ENCODE assay signal across 26 cellular contexts in genomic region chr10:112671743-112672142, GRCh38.
DNase-seq lines count a peak whose midpoint lies in the region; ATAC-seq, FAIRE-seq and TF ChIP-seq lines count a peak whose summit lies in the region.
"Had no signal": no experiment of that assay in that cellular context is flagged by ENCODE, and none has a peak within 500 bp of the region (broad histone marks: within the 10 kb centered on the region; RNA-seq: fewer than 3 reads in every experiment).

No MANE protein-coding gene starts in this region.

- peak overlapping the region; percentile 18 for H3K4me3 Mint-ChIP-seq in Calu3 (ENCODE audit: low read depth, unreplicated experiment)
- H3K4me3 Mint-ChIP-seq: B cell; CD4-positive, alpha-beta T cell; CD8-positive, alpha-beta T cell had no signal

- no peak for TF ChIP-seq CTCF in A673 (conservative IDR thresholded peaks at IDR 0.05; ENCODE audit: low read depth, low read length)
- no peak for TF ChIP-seq CTCF in Calu3 (IDR thresholded peaks at IDR 0.05; ENCODE audit: unreplicated experiment)
- no peak for TF ChIP-seq CTCF in endothelial cell of umbilical vein (IDR thresholded peaks at IDR 0.05; ENCODE audit: extremely low read depth in 1 of 2, insufficient read depth in 1 of 2, low read depth in 1 of 2, low read length in 2 of 2)
- TF ChIP-seq CTCF in dorsolateral prefrontal cortex (IDR thresholded peaks at IDR 0.05 in 54 of 56, conservative IDR thresholded peaks at IDR 0.05 in 2 of 56; ENCODE audit: low read depth in 1 of 56, partially characterized antibody in 56 of 56), result no peak

- dilution Hi-C loops in endothelial cell of umbilical vein (cut with MboI; ENCODE audit: extremely low pct_ligation_motif_present, low sequenced_read_pairs), result no loop called here

- H3K79me2 ChIP-seq in endothelial cell of umbilical vein (ENCODE audit: control insufficient read depth, insufficient read depth, low read length), result no peaks in the 10 kb centered on the region

- POLR2A ChIA-PET in A673 (lab: Charles Lee; ENCODE audit: low non-redundant PET), result no interaction called here
- POLR2A ChIA-PET in endothelial cell of umbilical vein (lab: Charles Lee), result no interaction called here

- DNase-seq in A673 (ENCODE audit: low spot score), result peak; percentile 6
- no peak for DNase-seq in Calu3
- DNase-seq in RCC 7860 (ENCODE audit: low spot score), result no peak
- DNase-seq in endothelial cell of umbilical vein (ENCODE audit: low read depth, low spot score), result peak; percentile 40
- no peak for DNase-seq in dorsolateral prefrontal cortex
- no peak for DNase-seq in cortex of kidney (lab: John Stamatoyannopoulos, UW)
- DNase-seq: 8988T; AML-193; Caco-2; CD4-positive, alpha-beta T cell; CD8-positive, alpha-beta T cell; DMS 273 treated with DMSO at 0.1 percent for 48 hours; DMS153; DMS53; DMS79; DND-41; EL; GDM1 had no signal

- H3K9me3 Mint-ChIP-seq in Calu3 (ENCODE audit: low read depth, unreplicated experiment), result no peaks in the 10 kb centered on the region
- H3K9me3 Mint-ChIP-seq: CD4-positive, alpha-beta T cell; CD8-positive, alpha-beta T cell had no signal

- intact Hi-C loops in A673 (cut with micrococcal nuclease; ENCODE audit: unreplicated experiment), result no loop called here
- intact Hi-C loops in Calu3 (cut with micrococcal nuclease; ENCODE audit: unreplicated experiment), result no loop called here
- intact Hi-C loops in endothelial cell of umbilical vein (cut with micrococcal nuclease), result no loop called here
- intact Hi-C loops in dorsolateral prefrontal cortex (cut with DNase I), result no loop called here

- no peak overlapping the region for H3K9ac ChIP-seq in endothelial cell of umbilical vein (replicated peaks; ENCODE audit: extremely low read depth, insufficient read depth, low read length)
- H3K9ac ChIP-seq: BLaER1 treated with 17β-estradiol and CSF1 and Interleukin-3, amounts not matched to agents 10 nM and 100 nM had no signal

- no peak overlapping the region for H2AFZ ChIP-seq in endothelial cell of umbilical vein (ENCODE audit: low read depth, low read length)

- ATAC-seq in GM21619 (IDR thresholded peaks at IDR 0.05; ENCODE audit: unreplicated experiment) (no peak), GM19463 (IDR thresholded peaks at IDR 0.05; ENCODE audit: unreplicated experiment) (no peak)
- ATAC-seq: CD8-positive, alpha-beta T cell; GM12878 had no signal

- H3K4me2 ChIP-seq in endothelial cell of umbilical vein (ENCODE audit: insufficient read depth, low read length), result peak overlapping the region; percentile 61
- H3K4me2 ChIP-seq: BLaER1 treated with 17β-estradiol and CSF1 and Interleukin-3, amounts not matched to agents 10 nM and 100 nM had no signal

- no peaks in the 10 kb centered on the region for H3K27me3 Mint-ChIP-seq in Calu3 (ENCODE audit: unreplicated experiment)
- H3K27me3 Mint-ChIP-seq: B cell; CD4-positive, alpha-beta T cell had no signal

- H3K4me3 ChIP-seq in A673 (ENCODE audit: low read depth, low read length, poor library complexity, severe bottlenecking) (no peak overlapping the region), endothelial cell of umbilical vein (replicated peaks in 1 of 3; ENCODE audit: insufficient read depth in 1 of 3, low read depth in 1 of 3, low read length in 3 of 3) (no peak overlapping the region), dorsolateral prefrontal cortex (no peak overlapping the region)
- H3K4me3 ChIP-seq: BLaER1 treated with 17β-estradiol and CSF1 and Interleukin-3, amounts not matched to agents 10 nM and 100 nM; GM12878 had no signal

- H3K9me1 ChIP-seq in endothelial cell of umbilical vein (replicated peaks; ENCODE audit: control insufficient read depth, extremely low read depth, insufficient read depth, low read length), result no peaks in the 10 kb centered on the region

- H4K20me1 ChIP-seq in endothelial cell of umbilical vein (replicated peaks; ENCODE audit: control insufficient read depth, extremely low read depth, insufficient read depth, low read length), result no peaks in the 10 kb centered on the region
- H4K20me1 ChIP-seq: BLaER1 treated with 17β-estradiol and CSF1 and Interleukin-3, amounts not matched to agents 10 nM and 100 nM had no signal

- TF ChIP-seq POLR2A in endothelial cell of umbilical vein (IDR thresholded peaks at IDR 0.05; ENCODE audit: low read depth, low read length), result no peak

- CTCF ChIA-PET in A673 (lab: Charles Lee), result no interaction called here
- CTCF ChIA-PET in Calu3 (lab: Charles Lee), result interaction anchor here (0.5 kb wide), 1 partner anchor 712 kb away, joined by 3 read pairs; no protein-coding TSS in a partner anchor
- CTCF ChIA-PET in endothelial cell of umbilical vein (lab: Charles Lee), result interaction anchor here (1.1 to 1.8 kb wide), 2 partner anchors 32 to 107 kb away, joined by 4 read pairs; no protein-coding TSS in a partner anchor

- H3K9me3 ChIP-seq in A673 (ENCODE audit: low read depth, low read length, poor library complexity, severe bottlenecking), result no peaks in the 10 kb centered on the region
- no peaks in the 10 kb centered on the region for H3K9me3 ChIP-seq in endothelial cell of umbilical vein (replicated peaks; ENCODE audit: control insufficient read depth, insufficient read depth, low read length)
- H3K9me3 ChIP-seq: BLaER1 treated with 17β-estradiol and CSF1 and Interleukin-3, amounts not matched to agents 10 nM and 100 nM; Caco-2 had no signal

- peaks cover 10% of the 10 kb centered on the region for H3K4me1 ChIP-seq in A673 (ENCODE audit: insufficient read depth, low read length, poor library complexity, severe bottlenecking)
- H3K4me1 ChIP-seq in endothelial cell of umbilical vein (ENCODE audit: control insufficient read depth, extremely low read depth, insufficient read depth, low read length), result peaks cover 10% of the 10 kb centered on the region
- H3K4me1 ChIP-seq: BLaER1 treated with 17β-estradiol and CSF1 and Interleukin-3, amounts not matched to agents 10 nM and 100 nM had no signal

- H3K27ac ChIP-seq in A673 (ENCODE audit: low read depth, low read length, poor library complexity, severe bottlenecking) (no peak overlapping the region), endothelial cell of umbilical vein (ENCODE audit: insufficient read depth, low read depth, low read length) (no peak overlapping the region), dorsolateral prefrontal cortex (no peak overlapping the region)
- H3K27ac ChIP-seq: BLaER1 treated with 17β-estradiol and CSF1 and Interleukin-3, amounts not matched to agents 10 nM and 100 nM; C4-2B had no signal

- no peaks in the 10 kb centered on the region for H3K36me3 Mint-ChIP-seq in Calu3 (ENCODE audit: insufficient read depth, unreplicated experiment)

- H3K36me3 ChIP-seq in A673 (ENCODE audit: insufficient read depth, low read length, poor library complexity, severe bottlenecking), result no peaks in the 10 kb centered on the region
- H3K36me3 ChIP-seq in endothelial cell of umbilical vein (ENCODE audit: control insufficient read depth in 2 of 2, extremely low read depth in 1 of 2, insufficient read depth in 2 of 2, low read length in 2 of 2), result no peaks in the 10 kb centered on the region

- no peaks in the 10 kb centered on the region for H3K27me3 ChIP-seq in A673 (replicated peaks; ENCODE audit: insufficient read depth, low read depth, low read length, poor library complexity)
- H3K27me3 ChIP-seq in endothelial cell of umbilical vein (ENCODE audit: control insufficient read depth in 2 of 2, insufficient read depth in 2 of 2, low read length in 2 of 2), result no peaks in the 10 kb centered on the region
- H3K27me3 ChIP-seq in dorsolateral prefrontal cortex, result no peaks in the 10 kb centered on the region
- H3K27me3 ChIP-seq: BLaER1 treated with 17β-estradiol and CSF1 and Interleukin-3, amounts not matched to agents 10 nM and 100 nM had no signal

- peaks cover 41% of the 10 kb centered on the region for H3K4me1 Mint-ChIP-seq in Calu3 (ENCODE audit: low read depth, unreplicated experiment)
- H3K4me1 Mint-ChIP-seq: B cell had no signal

- FAIRE-seq in RCC 7860 (lab: Jason Lieb, UNC) (peak; percentile 57), endothelial cell of umbilical vein (lab: Jason Lieb, UNC) (no peak)
- FAIRE-seq: GM12878, GM12892, GM18507 had no signal

- no TSS peak for BruUV-seq in A673 (replicated peaks; lab: Mats Ljungman, UMichigan)
- BruUV-seq in Calu3 (replicated peaks; lab: Mats Ljungman, UMichigan), result no TSS peak
- BruUV-seq in endothelial cell of umbilical vein (replicated peaks; lab: Mats Ljungman, UMichigan), result no TSS peak

- peak overlapping the region; percentile 52 for H3K27ac Mint-ChIP-seq in Calu3 (ENCODE audit: unreplicated experiment)
- H3K27ac Mint-ChIP-seq: B cell; CD4-positive, alpha-beta T cell; CD8-positive, alpha-beta T cell had no signal

TF ChIP-seq in endothelial cell of umbilical vein, 7 proteins besides CTCF, POLR2A, EP300 and RAD21:
- no peak for TF ChIP-seq EZH2 (IDR thresholded peaks at IDR 0.05; ENCODE audit: borderline replicate concordance, low read depth, low read length, severe bottlenecking)
- no peak for TF ChIP-seq FOS (IDR thresholded peaks at IDR 0.05; ENCODE audit: borderline replicate concordance, insufficient read depth, low read length)
- TF ChIP-seq GATA2 (IDR thresholded peaks at IDR 0.05; ENCODE audit: insufficient read depth, insufficient read length, low read depth, low read length), result no peak
- no peak for TF ChIP-seq JUN (IDR thresholded peaks at IDR 0.05; ENCODE audit: borderline replicate concordance, insufficient read depth, insufficient read length, low read depth)
- TF ChIP-seq MAX (IDR thresholded peaks at IDR 0.05; ENCODE audit: insufficient read depth, insufficient read length), result no peak
- TF ChIP-seq POLR2AphosphoS5 (IDR thresholded peaks at IDR 0.05; ENCODE audit: insufficient read depth, low read depth, low read length), result no peak
- no peak for TF ChIP-seq MYC (IDR thresholded peaks at IDR 0.05; ENCODE audit: low read depth, low read length)

Comparison
In these comparisons a context has a peak if more than half of its experiments do, and no peak if none do; other contexts are left out.
1. DNase-seq: peak in A673 (single experiment) and endothelial cell of umbilical vein (single experiment); none in Calu3 (single experiment), RCC 7860 (single experiment), dorsolateral prefrontal cortex (0 of 10) and cortex of kidney (single experiment).